Comparison of ENCODE assay signal across 8 cellular contexts in the genomic region with DNA sequence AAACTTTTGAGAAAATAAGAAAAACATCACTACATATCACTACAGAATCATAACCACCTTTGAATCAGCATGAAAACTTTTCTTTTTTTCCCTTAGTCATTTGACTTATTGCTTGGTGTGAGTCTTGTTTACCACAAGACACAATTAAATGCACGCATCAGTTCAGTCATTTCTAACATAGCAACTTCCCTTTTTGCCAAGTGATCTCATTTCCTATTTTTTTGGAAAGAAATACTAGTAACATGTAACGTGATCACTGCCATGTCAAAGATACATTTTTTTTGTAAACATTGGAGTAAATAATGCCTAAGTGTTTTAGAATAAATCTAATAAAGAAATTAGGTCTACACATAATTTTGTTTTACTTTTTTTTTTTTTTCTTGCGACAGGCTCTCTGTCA. TPM values are rescaled to one million over a fixed set of nuclear protein-coding genes. Genes with fewer than 3 reads are reported as not detected.
A peak's percentile ranks its signal among the peaks of the same experiment; 100 is the strongest.
DNase-seq lines count a peak whose midpoint lies in the region; ATAC-seq, FAIRE-seq and TF ChIP-seq lines count a peak whose summit lies in the region.

No MANE protein-coding gene starts in this region.

- DNase-seq in GM12892 (ENCODE audit: insufficient read length) (no peak), HS-5 (ENCODE audit: low read depth) (peak; percentile 47), fibroblast of the aortic adventitia (ENCODE audit: low read depth) (peak; percentile 49), kidney (no peak), T1000 (lab: John Stamatoyannopoulos, UW) (no peak), foreskin keratinocyte (no peak), ecto neural progenitor cell (ENCODE audit: low spot score) (no peak)

- H3K4me3 ChIP-seq in fibroblast of the aortic adventitia (ENCODE audit: low read depth, low read length), result no peak overlapping the region
- H3K4me3 ChIP-seq in kidney (ENCODE audit: low read length in 2 of 2), result no peak overlapping the region

- H3K9ac ChIP-seq in kidney (ENCODE audit: low read length in 2 of 2), result no peak overlapping the region

- H3K9me3 ChIP-seq in kidney (ENCODE audit: control insufficient read depth in 1 of 2, low read length in 2 of 2), result no peaks in the 10 kb centered on the region

- intact Hi-C loops in kidney (cut with DNase I), result no loop called here

- no peaks in the 10 kb centered on the region for H3K4me1 ChIP-seq in kidney (ENCODE audit: control insufficient read depth in 1 of 2, insufficient read depth in 1 of 2, low read depth in 1 of 2, low read length in 2 of 2)
- H3K4me1 ChIP-seq in foreskin keratinocyte, result peaks cover 2% of the 10 kb centered on the region

- TF ChIP-seq CTCF in fibroblast of the aortic adventitia (IDR thresholded peaks at IDR 0.05; ENCODE audit: insufficient read depth, low read length), result no peak
- TF ChIP-seq CTCF in kidney (IDR thresholded peaks at IDR 0.05; ENCODE audit: borderline replicate concordance, extremely low read depth, insufficient read depth), result no peak
- TF ChIP-seq CTCF in foreskin keratinocyte (conservative IDR thresholded peaks at IDR 0.05), result no peak

- H3K27me3 ChIP-seq in foreskin keratinocyte, result no peaks in the 10 kb centered on the region

- no peak for TF ChIP-seq POLR2A in GM12892 (IDR thresholded peaks at IDR 0.05; ENCODE audit: low read depth, low read length)

- FAIRE-seq in GM12892 (lab: Jason Lieb, UNC), result peak; percentile 50
- no peak for FAIRE-seq in kidney (lab: Jason Lieb, UNC)

- ATAC-seq in GM21737 (IDR thresholded peaks at IDR 0.05; ENCODE audit: unreplicated experiment), result peak; percentile 78
- no peak for ATAC-seq in foreskin keratinocyte

- H3K27ac ChIP-seq in kidney (ENCODE audit: low read depth in 2 of 2, low read length in 2 of 2) (no peak overlapping the region), foreskin keratinocyte (no peak overlapping the region)

- H3K36me3 ChIP-seq in kidney (ENCODE audit: control insufficient read depth in 1 of 2, insufficient read depth in 2 of 2, low read length in 2 of 2), result no peaks in the 10 kb centered on the region

RNA-seq across cellular contexts. Expression of a gene that starts 5.1 kb away (rescaled TPM):
- 3.1 TPM for polyA plus RNA-seq in GM12892 (2012; ENCODE audit: missing spikeins)
- 0.98 and 2.4 TPM in 2 replicates for total RNA-seq in fibroblast of the aortic adventitia (ENCODE audit: low replicate concordance)
- total RNA-seq in kidney, result 4.8 TPM
- 1.3 TPM for polyA plus RNA-seq in kidney (ENCODE audit: insufficient read depth, low read depth, low replicate concordance)
- total RNA-seq in foreskin keratinocyte, result 2.5 and 2.9 TPM in 2 replicates
- 1.0 and 1.5 TPM in 2 replicates for polyA plus RNA-seq in foreskin keratinocyte

Comparison
In these comparisons a context has a peak if more than half of its experiments do, and no peak if none do; other contexts are left out.
1. DNase-seq: peak in HS-5 (single experiment) and fibroblast of the aortic adventitia (single experiment); none in GM12892 (single experiment), kidney (single experiment), T1000 (single experiment), foreskin keratinocyte (0 of 2) and ecto neural progenitor cell (single experiment).